ENCODE assay signal across 9 cellular contexts in the genomic region with DNA sequence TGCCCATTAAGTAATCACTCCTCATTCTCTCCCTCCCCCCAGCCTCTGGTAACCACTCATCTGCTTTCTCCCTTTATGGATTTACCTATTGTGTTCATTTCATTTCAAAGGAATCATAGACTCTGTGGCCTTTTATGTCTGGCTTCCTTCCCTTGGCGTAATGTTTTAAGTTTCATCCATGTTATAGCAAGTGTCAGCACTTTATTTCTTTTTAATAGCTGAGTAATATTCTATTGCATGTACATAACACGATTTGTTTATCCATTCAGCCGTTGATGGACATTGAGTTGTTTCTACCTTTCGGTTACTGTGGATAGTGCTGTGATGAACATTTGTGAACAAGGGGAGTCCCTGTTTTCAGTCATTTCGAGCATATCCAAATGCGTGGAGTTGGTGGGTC. TPM values are rescaled to one million over a fixed set of nuclear protein-coding genes. Genes with fewer than 3 reads are reported as not detected.
"Had no signal": no experiment of that assay in that cellular context is flagged by ENCODE, and none has a peak within 500 bp of the region (broad histone marks: within the 10 kb centered on the region; RNA-seq: fewer than 3 reads in every experiment).

No MANE protein-coding gene starts in this region.

- FAIRE-seq: HTR-8/SVneo had no signal

- H3K9me3 Mint-ChIP-seq: IgD-negative memory B cell had no signal

- ATAC-seq: HCT116 had no signal

- H3K4me1 ChIP-seq: HAP-1 had no signal

- H3K36me3 ChIP-seq: HAP-1 had no signal

- H3K9me3 ChIP-seq: HAP-1 had no signal

- H3K4me1 Mint-ChIP-seq: IgD-negative memory B cell had no signal

- H3K27ac Mint-ChIP-seq: IgD-negative memory B cell had no signal

- H3K4me3 Mint-ChIP-seq: IgD-negative memory B cell had no signal

- H3K4me3 ChIP-seq: HAP-1 had no signal

- DNase-seq: GOT3, H7, KG1 had no signal

RNA-seq across cellular contexts. Expression of a gene that starts 29.3 kb away (rescaled TPM):
- total RNA-seq: H7 had no signal
- polyA plus RNA-seq: IgD-negative memory B cell had no signal

RNA-seq across cellular contexts. Expression of a gene that starts 48.5 kb away (rescaled TPM):
- total RNA-seq: H4, HT-29 had no signal
- polyA plus RNA-seq: IgD-negative memory B cell had no signal
